ENCODE assay signal across 2 cellular contexts in genomic region chr3:14124223-14124614, GRCh38.
A peak's percentile ranks its signal among the peaks of the same experiment; 100 is the strongest.
TF ChIP-seq lines count a peak whose summit lies in the region.

No MANE protein-coding gene starts in this region.

TF ChIP-seq in HCT116, 20 proteins besides CTCF, POLR2A, EP300 and RAD21:
- TF ChIP-seq TCF7L2 (IDR thresholded peaks at IDR 0.05; ENCODE audit: borderline replicate concordance, extremely low read depth, insufficient read depth, insufficient read length) (peak; percentile 13), ZBTB33 (IDR thresholded peaks at IDR 0.05; ENCODE audit: extremely low read depth, insufficient replicate concordance, low read length) (no peak)

TF ChIP-seq in HepG2, 621 proteins besides CTCF, POLR2A, EP300 and RAD21 (continues in another document):
- no peak for TF ChIP-seq CBFB (CRISPR knock-in tag; IDR thresholded peaks at IDR 0.05)
- no peak for TF ChIP-seq KIAA2018 (CRISPR knock-in tag; IDR thresholded peaks at IDR 0.05; ENCODE audit: borderline replicate concordance)
- TF ChIP-seq TARDBP (CRISPR knock-in tag; IDR thresholded peaks at IDR 0.05), result 0 out of 2 replicates have a peak, but pooled peaks have one; percentile 5
- 0 out of 2 replicates have a peak, but pooled peaks have one; percentile 64 for TF ChIP-seq ZNF253 (CRISPR knock-in tag; IDR thresholded peaks at IDR 0.05; ENCODE audit: borderline replicate concordance)
- TF ChIP-seq HNRNPK (IDR thresholded peaks at IDR 0.05; ENCODE audit: low read depth, low read length, poor library complexity, severe bottlenecking), result no peak
- no peak for TF ChIP-seq RFXAP (CRISPR knock-in tag; IDR thresholded peaks at IDR 0.05; ENCODE audit: borderline replicate concordance)
- TF ChIP-seq CEBPZ (IDR thresholded peaks at IDR 0.05; ENCODE audit: low read length), result no peak
- TF ChIP-seq CREBL2 (CRISPR knock-in tag; IDR thresholded peaks at IDR 0.05; ENCODE audit: borderline replicate concordance), result no peak
- peak; percentile 46; the same call in 1 of the 2 replicates for TF ChIP-seq ZNF746 (CRISPR knock-in tag; IDR thresholded peaks at IDR 0.05)
- TF ChIP-seq ZMAT5 (CRISPR knock-in tag; IDR thresholded peaks at IDR 0.05; ENCODE audit: borderline replicate concordance, low read depth), result 0 out of 2 replicates have a peak, but pooled peaks have one; percentile 65
- 0 out of 2 replicates have a peak, but pooled peaks have one; percentile 29 for TF ChIP-seq RNF2 (conservative IDR thresholded peaks at IDR 0.05; ENCODE audit: low read depth)
- TF ChIP-seq FOXO4 (CRISPR knock-in tag; conservative IDR thresholded peaks at IDR 0.05), result 0 out of 2 replicates have a peak, but pooled peaks have one; percentile 68
- peak; percentile 28; the same call in 1 of the 2 replicates for TF ChIP-seq ZNF768 (CRISPR knock-in tag; IDR thresholded peaks at IDR 0.05)
- TF ChIP-seq KMT2A (CRISPR knock-in tag; IDR thresholded peaks at IDR 0.05), result peak; percentile 71; the same call in 1 of the 2 replicates
- no peak for TF ChIP-seq IKZF4 (CRISPR knock-in tag; IDR thresholded peaks at IDR 0.05; ENCODE audit: borderline replicate concordance, low read depth, not compliant biosample characterization)
- TF ChIP-seq MAZ (IDR thresholded peaks at IDR 0.05; ENCODE audit: borderline replicate concordance, low read depth, low read length), result 0 out of 2 replicates have a peak, but pooled peaks have one; percentile 19
- no peak for TF ChIP-seq MAZ (CRISPR knock-in tag; IDR thresholded peaks at IDR 0.05; ENCODE audit: low read depth)
- TF ChIP-seq RNF219 (CRISPR knock-in tag; IDR thresholded peaks at IDR 0.05), result 0 out of 2 replicates have a peak, but pooled peaks have one; percentile 23
- no peak; the same call in 1 of the 2 replicates for TF ChIP-seq ZSCAN21 (CRISPR knock-in tag; IDR thresholded peaks at IDR 0.05; ENCODE audit: borderline replicate concordance)
- TF ChIP-seq CENPBD1 (CRISPR knock-in tag; IDR thresholded peaks at IDR 0.05; ENCODE audit: borderline replicate concordance, low read depth), result no peak
- peak; percentile 69 for TF ChIP-seq ZMYM4 (CRISPR knock-in tag; IDR thresholded peaks at IDR 0.05)
- TF ChIP-seq NR2C2 (CRISPR knock-in tag; IDR thresholded peaks at IDR 0.05; ENCODE audit: borderline replicate concordance), result peak; percentile 97
- TF ChIP-seq DBP (CRISPR knock-in tag; IDR thresholded peaks at IDR 0.05; ENCODE audit: not compliant biosample characterization), result peak; percentile 12
- TF ChIP-seq ZNF616 (CRISPR knock-in tag; IDR thresholded peaks at IDR 0.05; ENCODE audit: low read depth), result peak; percentile 8
- peak; percentile 38; the same call in 1 of the 2 replicates for TF ChIP-seq KDM2A (CRISPR knock-in tag; IDR thresholded peaks at IDR 0.05; ENCODE audit: borderline replicate concordance, low read depth)
- peak; percentile 48; the same call in 1 of the 2 replicates for TF ChIP-seq ZNF446 (CRISPR knock-in tag; IDR thresholded peaks at IDR 0.05)
- no peak for TF ChIP-seq ZNF317 (CRISPR knock-in tag; IDR thresholded peaks at IDR 0.05)
- no peak for TF ChIP-seq ZSCAN12 (CRISPR knock-in tag; IDR thresholded peaks at IDR 0.05)
- no peak for TF ChIP-seq MZF1 (CRISPR knock-in tag; IDR thresholded peaks at IDR 0.05; ENCODE audit: borderline replicate concordance)
- TF ChIP-seq RXRA (CRISPR knock-in tag; IDR thresholded peaks at IDR 0.05), result peak; percentile 66
- TF ChIP-seq ZNF256 (CRISPR knock-in tag; conservative IDR thresholded peaks at IDR 0.05), result no peak
- no peak for TF ChIP-seq HNF1A (IDR thresholded peaks at IDR 0.05; ENCODE audit: low read depth)
- TF ChIP-seq HNF1A (CRISPR knock-in tag; IDR thresholded peaks at IDR 0.05; ENCODE audit: borderline replicate concordance), result no peak
- TF ChIP-seq ZNF180 (CRISPR knock-in tag; IDR thresholded peaks at IDR 0.05; ENCODE audit: borderline replicate concordance, low read depth), result no peak
- TF ChIP-seq SETDB1 (CRISPR knock-in tag; IDR thresholded peaks at IDR 0.05; ENCODE audit: borderline replicate concordance), result no peak
